13 cellular contexts compared by ENCODE assay signal in genomic region chr3:162525791-162526190, GRCh38.
"Had no signal": no experiment of that assay in that cellular context is flagged by ENCODE, and none has a peak within 500 bp of the region (broad histone marks: within the 10 kb centered on the region; RNA-seq: fewer than 3 reads in every experiment).

No MANE protein-coding gene starts in this region.

- H3K27ac Mint-ChIP-seq: activated CD4-positive, alpha-beta T cell treated with anti-CD3 and anti-CD28 coated beads for 36 hours; activated naive CD4-positive, alpha-beta T cell treated with anti-CD3 and anti-CD28 coated beads, Interleukin-2, amount 50 U/mL, for 24 hours; naive thymus-derived CD4-positive, alpha-beta T cell; WTC11 had no signal

- DNase-seq: activated CD4-positive, alpha-beta T cell treated with anti-CD3 and anti-CD28 coated beads for 36 hours; activated CD4-positive, alpha-beta T cell treated with anti-CD3 and anti-CD28 coated beads, Interleukin-2, amount 50 U/mL, for 48 hours; activated gamma-delta T cell; adrenal gland; dorsolateral prefrontal cortex; left ventricle myocardium inferior; mammary epithelial cell; naive thymus-derived CD4-positive, alpha-beta T cell; right lobe of liver; stimulated activated naive CD4-positive, alpha-beta T cell; thyroid gland had no signal

- ATAC-seq: activated CD4-positive, alpha-beta T cell treated with anti-CD3 and anti-CD28 coated beads for 36 hours; naive thymus-derived CD4-positive, alpha-beta T cell; right lobe of liver; WTC11 had no signal

- H3K4me3 Mint-ChIP-seq: activated CD4-positive, alpha-beta T cell treated with anti-CD3 and anti-CD28 coated beads for 36 hours; activated naive CD4-positive, alpha-beta T cell treated with anti-CD3 and anti-CD28 coated beads, Interleukin-2, amount 50 U/mL, for 24 hours; naive thymus-derived CD4-positive, alpha-beta T cell; WTC11 had no signal

- H3K4me1 Mint-ChIP-seq: activated CD4-positive, alpha-beta T cell treated with anti-CD3 and anti-CD28 coated beads for 36 hours; activated naive CD4-positive, alpha-beta T cell treated with anti-CD3 and anti-CD28 coated beads, Interleukin-2, amount 50 U/mL, for 24 hours; naive thymus-derived CD4-positive, alpha-beta T cell had no signal

- H3K36me3 Mint-ChIP-seq: activated naive CD4-positive, alpha-beta T cell treated with anti-CD3 and anti-CD28 coated beads, Interleukin-2, amount 50 U/mL, for 24 hours; naive thymus-derived CD4-positive, alpha-beta T cell had no signal

- H3K27me3 Mint-ChIP-seq: activated CD4-positive, alpha-beta T cell treated with anti-CD3 and anti-CD28 coated beads for 36 hours; activated naive CD4-positive, alpha-beta T cell treated with anti-CD3 and anti-CD28 coated beads, Interleukin-2, amount 50 U/mL, for 24 hours; naive thymus-derived CD4-positive, alpha-beta T cell had no signal
